32 cellular contexts compared by ENCODE assay signal in genomic region chr2:221874444-221874843, GRCh38.
"Had no signal": no experiment of that assay in that cellular context is flagged by ENCODE, and none has a peak within 500 bp of the region (broad histone marks: within the 10 kb centered on the region; RNA-seq: fewer than 3 reads in every experiment).

No MANE protein-coding gene starts in this region.

- H2AFZ ChIP-seq: PC-9 had no signal

- ATAC-seq: Panc1, Right ventricle myocardium inferior, SK-N-SH treated with all-trans-retinoic acid at 6 μM for 48 hours had no signal

- H3K9ac ChIP-seq: KMS-11 had no signal

- H3K4me1 ChIP-seq: SJCRH30 had no signal

- H3K9me3 ChIP-seq: SJCRH30 had no signal

- H3K27me3 ChIP-seq: SJCRH30 had no signal

- H3K27ac ChIP-seq: KMS-11, PC-9, RWPE1, SJCRH30, SK-N-MC had no signal

- H3K36me3 ChIP-seq: SJCRH30 had no signal

- H3K4me3 ChIP-seq: PC-9, SJCRH30, SK-N-MC had no signal

- DNase-seq: Karpas-422, NCI-H1048, NCI-H1092 treated with DMSO at 0.1 percent for 48 hours, NCI-H1105 treated with DMSO at 0.1 percent for 48 hours, NCI-H1417, NCI-H1436, NCI-H146, NCI-H1694, NCI-H187, NCI-H1930, NCI-H2029 treated with DMSO at 0.1 percent for 48 hours, NCI-H2081 treated with DMSO at 0.1 percent for 48 hours, NCI-H2107, NCI-H2171, NCI-H226, NCI-H446 treated with DMSO at 0.1 percent for 48 hours, NCI-H510A, NCI-H524, NCI-H526, NCI-H69, NCI-H748 treated with DMSO at 0.1 percent for 48 hours, NCI-H82, PC-9, SHP77, SIG-M5, SJCRH30 had no signal

- H3K4me2 ChIP-seq: KMS-11, PC-9 had no signal
